Comparison of ENCODE assay signal across 27 cellular contexts in genomic region chr4:57548856-57549255, GRCh38.
"Had no signal": no experiment of that assay in that cellular context is flagged by ENCODE, and none has a peak within 500 bp of the region (broad histone marks: within the 10 kb centered on the region; RNA-seq: fewer than 3 reads in every experiment).

No MANE protein-coding gene starts in this region.

- ATAC-seq: stimulated activated effector memory CD8-positive, alpha-beta T cell treated with anti-CD3 and anti-CD28 coated beads, Interleukin-12 subunit alpha, Interleukin-12 subunit beta, amount 100 ng/mL, for 72 hours; stimulated activated memory B cell treated with anti-CD40 and anti-IgM and Interleukin-4, amounts not matched to agents 10 μg/mL and 1 μg/mL and 100 μg/mL, for 72 hours; stimulated activated naive B cell treated with anti-CD40 and anti-IgM and Interleukin-4, amounts not matched to agents 10 μg/mL and 1 μg/mL and 100 μg/mL, for 72 hours; stimulated activated naive CD8-positive, alpha-beta T cell treated with anti-CD3 and anti-CD28 coated beads, Interleukin-15, amount 100 ng/mL, for 72 hours; stimulated activated naive CD8-positive, alpha-beta T cell treated with anti-CD3 and anti-CD28 coated beads, Interleukin-15, Interleukin-2, amounts not matched to agents 100 U/mL and 50 U/mL, for 24 hours; upper lobe of right lung had no signal

- H3K27ac ChIP-seq: stomach, suprapubic skin, testis, thoracic aorta, thyroid gland, tibial artery, tibial nerve, upper lobe of left lung, upper lobe of right lung, uterus, vagina had no signal

- H3K4me3 ChIP-seq: stomach, suprapubic skin, testis, thoracic aorta, thyroid gland, tibial artery, tibial nerve, transverse colon, upper lobe of left lung, upper lobe of right lung, uterus, vagina had no signal

- H3K27me3 ChIP-seq: stomach, suprapubic skin, testis, thyroid gland, tibial artery, tibial nerve, transverse colon, upper lobe of left lung, upper lobe of right lung, uterus, vagina had no signal

- FAIRE-seq: urothelium cell line had no signal

- H3K36me3 ChIP-seq: stomach, suprapubic skin, thoracic aorta, thyroid gland, tibial artery, tibial nerve, transverse colon, upper lobe of left lung, upper lobe of right lung, uterus, vagina had no signal

- DNase-seq: stimulated activated CD4-positive, alpha-beta T cell treated with anti-CD3 and anti-CD28 coated beads, Interleukin-2, amount 100 ng/mL, for 48 hours; stimulated activated CD4-positive, alpha-beta T cell treated with anti-CD3 and anti-CD28 coated beads, Interleukin-4, amount 100 ng/mL, for 1 hour; stimulated activated CD4-positive, alpha-beta T cell treated with anti-CD3 and anti-CD28 coated beads, Interleukin-4, amount 100 ng/mL, for 24 hours; stimulated activated CD4-positive, alpha-beta T cell treated with anti-CD3 and anti-CD28 coated beads, Interleukin-4, amount 100 ng/mL, for 4 hours; stimulated activated CD8-positive, alpha-beta memory T cell treated with anti-CD3 and anti-CD28 coated beads, Interleukin-4, amount 100 ng/mL, for 48 hours; stimulated activated naive B cell treated with anti-CD40 and anti-IgM and Interleukin-4, amounts not matched to agents 10 μg/mL and 1 μg/mL and 100 μg/mL, for 72 hours; stimulated activated naive CD4-positive, alpha-beta T cell; stimulated activated naive CD4-positive, alpha-beta T cell treated with Interleukin-2 at 50 U/mL for 16 hours; stimulated activated naive CD8-positive, alpha-beta T cell treated with anti-CD3 and anti-CD28 coated beads, Interleukin-15, amount 100 ng/mL, for 72 hours; stimulated activated naive CD8-positive, alpha-beta T cell treated with anti-CD3 and anti-CD28 coated beads, Interleukin-15, Interleukin-2, amounts not matched to agents 100 U/mL and 50 U/mL, for 24 hours; stomach; substantia nigra; testis; thyroid gland; tibial artery; transverse colon; trophoblast cell; upper lobe of left lung; upper lobe of right lung; uterus had no signal

- H3K9me3 ChIP-seq: stomach, suprapubic skin, testis, thoracic aorta, thyroid gland, tibial artery, tibial nerve, transverse colon, upper lobe of left lung, upper lobe of right lung, uterus, vagina had no signal

- H3K4me1 ChIP-seq: stomach, suprapubic skin, testis, thyroid gland, tibial artery, tibial nerve, transverse colon, upper lobe of left lung, upper lobe of right lung, uterus, vagina had no signal
